Comparison of ENCODE assay signal across 8 cellular contexts in genomic region chr5:1111727-1112289, GRCh38. TPM values are rescaled to one million over a fixed set of nuclear protein-coding genes. Genes with fewer than 3 reads are reported as not detected.
A peak's percentile ranks its signal among the peaks of the same experiment; 100 is the strongest.
DNase-seq lines count a peak whose midpoint lies in the region; ATAC-seq and TF ChIP-seq lines count a peak whose summit lies in the region.

Gene SLC12A7, minus strand, starts transcription at chr5:1112063. Its CDS starts 72 bp downstream, at chr5:1111991.

- DNase-seq in NCI-H2107 (lab: John Stamatoyannopoulos, UW) (peak; percentile 67), NCI-H2107 treated with DMSO at 0.1 percent for 48 hours (lab: John Stamatoyannopoulos, UW; ENCODE audit: unreplicated experiment) (no peak), SK-N-MC (ENCODE audit: low read depth, low spot score) (no peak), hepatocyte (ENCODE audit: low spot score) (peak; percentile 89), sigmoid colon (no peak), cerebellar nuclear complex (lab: John Stamatoyannopoulos, UW) (no peak)

- no peak for TF ChIP-seq POLR2A in sigmoid colon (IDR thresholded peaks at IDR 0.05)

- peak within 1 kb of the TSS; percentile 35 for H2AFZ ChIP-seq in hepatocyte

- H4K20me1 ChIP-seq in hepatocyte (ENCODE audit: insufficient read depth, poor library complexity, severe bottlenecking): no peaks in the 10 kb centered on the region

- H3K4me3 ChIP-seq in SK-N-MC: peak within 1 kb of the TSS; percentile 87
- peak within 1 kb of the TSS; percentile 97 for H3K4me3 ChIP-seq in hepatocyte
- H3K4me3 ChIP-seq in sigmoid colon: peak within 1 kb of the TSS; percentile 84 to 100 (median 94)

- H3K9me2 ChIP-seq in hepatocyte (replicated peaks; ENCODE audit: insufficient read depth): no peaks in the 10 kb centered on the region

- no peak within 1 kb of the TSS for H3K27ac ChIP-seq in SK-N-MC
- H3K27ac ChIP-seq in angular gyrus (ENCODE audit: low read depth, low read length): peak within 1 kb of the TSS; percentile 55
- H3K27ac ChIP-seq in hepatocyte: peak within 1 kb of the TSS; percentile 80
- peak within 1 kb of the TSS; percentile 81 to 86 (median 83) for H3K27ac ChIP-seq in sigmoid colon

- intact Hi-C loops in sigmoid colon (cut with DNase I): loop anchor here (10.0 kb wide), 1 partner anchor 107 kb away; the partner anchor contains the start of gene NKD2

- H3K4me2 ChIP-seq in hepatocyte: peak within 1 kb of the TSS; percentile 98

- TF ChIP-seq EP300 in sigmoid colon (IDR thresholded peaks at IDR 0.05): no peak

- H3K4me1 ChIP-seq in hepatocyte (ENCODE audit: insufficient read depth): peaks cover 19% of the 10 kb centered on the region
- peaks cover 0 to 29% (median 23%) of the 10 kb centered on the region in 4 donors for H3K4me1 ChIP-seq in sigmoid colon

- no peak for TF ChIP-seq CTCF in hepatocyte (IDR thresholded peaks at IDR 0.05; ENCODE audit: poor library complexity)
- TF ChIP-seq CTCF in sigmoid colon (IDR thresholded peaks at IDR 0.05): no peak

- peak within 1 kb of the TSS; percentile 88 for H3K9ac ChIP-seq in SK-N-MC (ENCODE audit: insufficient read length)

- peak; percentile 57 for ATAC-seq in HG03442 (IDR thresholded peaks at IDR 0.05; ENCODE audit: unreplicated experiment)

- H3K9me3 ChIP-seq in SK-N-MC (ENCODE audit: low read depth, low read length): no peaks in the 10 kb centered on the region
- H3K9me3 ChIP-seq in hepatocyte (ENCODE audit: low read depth): no peaks in the 10 kb centered on the region
- no peaks in the 10 kb centered on the region for H3K9me3 ChIP-seq in sigmoid colon

- H3K36me3 ChIP-seq in SK-N-MC (ENCODE audit: insufficient read depth, low read length): no peaks in the 10 kb centered on the region
- no peaks in the 10 kb centered on the region for H3K36me3 ChIP-seq in hepatocyte (replicated peaks; ENCODE audit: insufficient read depth, low read depth)
- no peaks in the 10 kb centered on the region for H3K36me3 ChIP-seq in sigmoid colon

- H3K79me2 ChIP-seq in hepatocyte: peaks cover 44% of the 10 kb centered on the region

- H3K27me3 ChIP-seq in hepatocyte (no peaks in the 10 kb centered on the region), sigmoid colon (no peaks in the 10 kb centered on the region)

- WGBS in hepatocyte (ENCODE audit: low lambda C conversion rate, missing lambda C conversion rate): no CpG with 5 or more reads among the region's 79 CpGs
- 1% methylated on average over 79 of the region's 79 CpGs for WGBS in sigmoid colon, 2 donors

RNA-seq across cellular contexts. Expression of gene SLC12A7, which starts in this region (rescaled TPM):
- total RNA-seq in hepatocyte (19.7 and 30.2 TPM in 2 replicates), sigmoid colon (10 to 100 TPM; 12.5 to 23.5 (median 18.4) TPM)
- polyA plus RNA-seq in hepatocyte (31.3 and 34.3 TPM in 2 replicates), sigmoid colon (10 to 100 TPM in 2 of 3 donors, 1 to 10 TPM in 1; 7.2 to 54.3 (median 10.9) TPM)

Comparison
In these comparisons a context has a peak if more than half of its experiments do, and no peak if none do; other contexts are left out.
1. DNase-seq: peak in NCI-H2107 (single experiment) and hepatocyte (single experiment); none in NCI-H2107 treated with DMSO at 0.1 percent for 48 hours (single experiment), SK-N-MC (single experiment), sigmoid colon (single experiment) and cerebellar nuclear complex (0 of 2).
2. Peak in every context shown above with its lines, with median percentiles within 50 percentile points of each other: H3K4me3 ChIP-seq.